ENCODE assay signal across 9 cellular contexts in genomic region chr17:8965394-8966168, GRCh38. TPM values are rescaled to one million over a fixed set of nuclear protein-coding genes. Genes with fewer than 3 reads are reported as not detected.
DNase-seq lines count a peak whose midpoint lies in the region; ATAC-seq, FAIRE-seq and TF ChIP-seq lines count a peak whose summit lies in the region.
"Had no signal": no experiment of that assay in that cellular context is flagged by ENCODE, and none has a peak within 500 bp of the region (broad histone marks: within the 10 kb centered on the region; RNA-seq: fewer than 3 reads in every experiment).

Gene PIK3R5 (minus strand): TSS chr17:8965707. CDS start chr17:8911494, 54,213 bp downstream.

- H3K27ac ChIP-seq in RWPE1 (no peak within 1 kb of the TSS), kidney (ENCODE audit: low read depth in 2 of 2, low read length in 2 of 2) (no peak within 1 kb of the TSS)

- TF ChIP-seq POLR2A in GM12892 (IDR thresholded peaks at IDR 0.05; ENCODE audit: low read depth, low read length) = peak; percentile 70; the same call in 1 of the 2 replicates

- DNase-seq in GM12892 (ENCODE audit: insufficient read length) = peak; percentile 93
- DNase-seq in RWPE1 (ENCODE audit: low spot score) = peak; percentile 88
- DNase-seq in activated naive CD4-positive, alpha-beta T cell (lab: John Stamatoyannopoulos, UW) = peak; percentile 51 to 80 (median 60)
- peak; percentile 85 for DNase-seq in kidney
- peak; percentile 67 to 80 for DNase-seq in stimulated activated CD4-positive, alpha-beta T cell treated with anti-CD3 and anti-CD28 coated beads, Interleukin-4, amount 100 ng/mL, for 48 hours (ENCODE audit: low read depth in 2 of 2)
- DNase-seq in OCI-M2 (lab: John Stamatoyannopoulos, UW; ENCODE audit: unreplicated experiment) = no peak
- DNase-seq in ureter (ENCODE audit: low spot score) = no peak

- H3K36me3 ChIP-seq in kidney (ENCODE audit: control insufficient read depth in 1 of 2, insufficient read depth in 2 of 2, low read length in 2 of 2) = no peaks in the 10 kb centered on the region

- no peaks in the 10 kb centered on the region for H3K4me1 ChIP-seq in kidney (ENCODE audit: control insufficient read depth in 1 of 2, insufficient read depth in 1 of 2, low read depth in 1 of 2, low read length in 2 of 2)

- POLR2A ChIA-PET in RWPE1 (lab: Yijun Ruan, JAX; ENCODE audit: low non-redundant PET) = no interaction called here

- no peak within 1 kb of the TSS for H3K9ac ChIP-seq in kidney (ENCODE audit: low read length in 2 of 2)

- TF ChIP-seq CTCF in RWPE1 (conservative IDR thresholded peaks at IDR 0.05; ENCODE audit: low read depth) = no peak
- TF ChIP-seq CTCF in kidney (IDR thresholded peaks at IDR 0.05; ENCODE audit: borderline replicate concordance, extremely low read depth, insufficient read depth) = no peak

- ATAC-seq in HG02759 (IDR thresholded peaks at IDR 0.05; ENCODE audit: unreplicated experiment) = peak; percentile 74

- H3K9me3 ChIP-seq in kidney (ENCODE audit: control insufficient read depth in 1 of 2, low read length in 2 of 2) = no peaks in the 10 kb centered on the region

- intact Hi-C loops in kidney (cut with DNase I) = no loop called here

- FAIRE-seq in GM12892 (lab: Jason Lieb, UNC) (peak; percentile 97), kidney (lab: Jason Lieb, UNC) (no peak)

- CTCF ChIA-PET in RWPE1 (lab: Yijun Ruan, JAX) = no interaction called here

- no peak within 1 kb of the TSS for H3K4me3 ChIP-seq in kidney (ENCODE audit: low read length in 2 of 2)

RNA-seq across cellular contexts. Expression of gene PIK3R5, which starts in this region (rescaled TPM):
- polyA plus RNA-seq in GM12892 (2012; ENCODE audit: missing spikeins) = 45.2 TPM
- total RNA-seq in kidney (19.1 TPM), ureter (8.4 TPM)
- polyA plus RNA-seq in kidney (ENCODE audit: insufficient read depth, low read depth, low replicate concordance) = 0.45 TPM
- total RNA-seq: renal cortical epithelial cell had no signal

Comparison
In these comparisons a context has a peak if more than half of its experiments do, and no peak if none do; other contexts are left out.
1. DNase-seq: peak in GM12892 (single experiment), RWPE1 (single experiment), activated naive CD4-positive, alpha-beta T cell (4 of 4), kidney (single experiment) and stimulated activated CD4-positive, alpha-beta T cell treated with anti-CD3 and anti-CD28 coated beads, Interleukin-4, amount 100 ng/mL, for 48 hours (2 of 2); none in OCI-M2 (single experiment) and ureter (single experiment).